Comparison of ENCODE assay signal across 8 cellular contexts in genomic region chrX:44898411-44899221, GRCh38. TPM values are rescaled to one million over a fixed set of nuclear protein-coding genes. Genes with fewer than 3 reads are reported as not detected.
DNase-seq lines count a peak whose midpoint lies in the region; ATAC-seq, FAIRE-seq and TF ChIP-seq lines count a peak whose summit lies in the region.

No MANE protein-coding gene starts in this region.

- H3K4me1 ChIP-seq in Peyer's patch: no peaks in the 10 kb centered on the region

- no peaks in the 10 kb centered on the region for H3K36me3 ChIP-seq in Peyer's patch

- H3K27ac ChIP-seq in substantia nigra (ENCODE audit: low read depth, low read length, poor library complexity, severe bottlenecking): no peak overlapping the region
- H3K27ac ChIP-seq in Peyer's patch: peak overlapping the region in 1 of 4 donors; percentile 40

- no peaks in the 10 kb centered on the region for H3K9me3 ChIP-seq in Peyer's patch

- no peak overlapping the region for H3K4me3 ChIP-seq in choroid plexus epithelial cell (ENCODE audit: low read depth, low read length)
- H3K4me3 ChIP-seq in Peyer's patch: no peak overlapping the region

- H3K27me3 ChIP-seq in Peyer's patch: no peaks in the 10 kb centered on the region

- TF ChIP-seq POLR2A in Peyer's patch (IDR thresholded peaks at IDR 0.05): no peak

- FAIRE-seq in frontal cortex (lab: Jason Lieb, UNC): no peak

- peak; percentile 2 for DNase-seq in stimulated activated CD4-positive, alpha-beta T cell treated with anti-CD3 and anti-CD28 coated beads, Interleukin-1b, Interleukin-23, amount 100 ng/mL, for 48 hours
- no peak for DNase-seq in stimulated activated CD4-positive, alpha-beta T cell treated with anti-CD3 and anti-CD28 coated beads, Interleukin-12 subunit alpha, Interleukin-12 subunit beta, amount 100 ng/mL, for 4 hours
- DNase-seq in NCI-H2196 (lab: John Stamatoyannopoulos, UW; ENCODE audit: unreplicated experiment) (peak; percentile 45), choroid plexus epithelial cell (ENCODE audit: low read depth) (peak; percentile 28), substantia nigra (lab: John Stamatoyannopoulos, UW) (no peak), frontal cortex (ENCODE audit: low spot score in 2 of 2) (no peak), Peyer's patch (no peak)

- TF ChIP-seq CTCF in choroid plexus epithelial cell (conservative IDR thresholded peaks at IDR 0.05; ENCODE audit: low read depth, low read length) (no peak), Peyer's patch (IDR thresholded peaks at IDR 0.05) (no peak)

- no peak for ATAC-seq in HG03439 (IDR thresholded peaks at IDR 0.05; ENCODE audit: unreplicated experiment)

RNA-seq across cellular contexts. Expression of gene KDM6A, which starts 25.6 kb away (rescaled TPM):
- total RNA-seq in frontal cortex (27.7 TPM), Peyer's patch (10 to 100 TPM; 40.4 to 83.2 (median 73.7) TPM)

RNA-seq across cellular contexts. Expression of gene DUSP21, which starts 54.8 kb away (rescaled TPM):
- not detected for total RNA-seq in frontal cortex
- total RNA-seq in Peyer's patch: not detected

Comparison
In these comparisons a context has a peak if more than half of its experiments do, and no peak if none do; other contexts are left out.
1. DNase-seq: peak in stimulated activated CD4-positive, alpha-beta T cell treated with anti-CD3 and anti-CD28 coated beads, Interleukin-1b, Interleukin-23, amount 100 ng/mL, for 48 hours (single experiment), NCI-H2196 (single experiment) and choroid plexus epithelial cell (single experiment); none in stimulated activated CD4-positive, alpha-beta T cell treated with anti-CD3 and anti-CD28 coated beads, Interleukin-12 subunit alpha, Interleukin-12 subunit beta, amount 100 ng/mL, for 4 hours (single experiment), substantia nigra (0 of 49), frontal cortex (0 of 2) and Peyer's patch (0 of 3).